In the genomic region with DNA sequence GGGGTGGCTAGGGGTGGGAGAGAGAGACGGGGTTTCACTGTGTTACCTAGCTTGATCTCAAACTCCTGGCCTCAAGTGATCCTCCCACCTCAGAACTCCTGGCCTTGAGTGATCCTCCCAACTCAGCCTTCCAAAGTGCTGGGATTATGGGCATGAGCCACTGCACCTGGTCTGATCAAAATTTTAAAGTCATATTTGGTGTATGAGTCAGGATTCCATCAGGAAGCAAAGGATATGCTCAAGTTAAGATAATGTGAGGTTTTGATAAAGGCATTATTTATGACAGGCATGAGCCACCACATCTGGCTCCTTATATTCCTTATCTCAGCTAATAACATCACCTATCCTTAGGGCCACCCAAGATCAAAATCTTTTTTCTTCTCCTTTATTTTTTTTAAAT, we compare ENCODE assay signal across 26 cellular contexts.
"Had no signal": no experiment of that assay in that cellular context is flagged by ENCODE, and none has a peak within 500 bp of the region (broad histone marks: within the 10 kb centered on the region; RNA-seq: fewer than 3 reads in every experiment).

No MANE protein-coding gene starts in this region.

- DNase-seq: activated B cell treated with CpG ODN at 0.5 μM for 24 hours; activated CD4-positive, alpha-beta T cell treated with anti-CD3 and anti-CD28 coated beads for 48 hours; activated CD4-positive, alpha-beta T cell treated with anti-CD3 and anti-CD28 coated beads, Interleukin-2, amount 50 U/mL, for 1 hour; activated CD4-positive, alpha-beta T cell treated with anti-CD3 and anti-CD28 coated beads, Interleukin-2, amount 50 U/mL, for 48 hours; activated CD8-positive, alpha-beta memory T cell treated with anti-CD3 and anti-CD28 coated beads for 24 hours; activated CD8-positive, alpha-beta T cell treated with anti-CD3 and anti-CD28 coated beads for 36 hours; activated effector memory CD4-positive, alpha-beta T cell treated with Interleukin-2 at 50 U/mL for 16 hours; activated naive CD4-positive, alpha-beta T cell treated with anti-CD3 and anti-CD28 coated beads for 36 hours; activated naive CD8-positive, alpha-beta T cell treated with anti-CD3 and anti-CD28 coated beads for 36 hours; activated naive CD8-positive, alpha-beta T cell treated with anti-CD3 and anti-CD28 coated beads, Interleukin-2, amount 50 U/mL, for 24 hours; activated T-cell treated with anti-CD3 and anti-CD28 coated beads, Interleukin-2, amount 50 U/mL, for 4 hours; adrenal gland; brain microvascular endothelial cell; cortex of kidney; dermis blood vessel endothelial cell; effector CD4-positive, alpha-beta T cell; effector memory CD8-positive, alpha-beta T cell; erythroblast; head of caudate nucleus; hippocampal formation; T-helper 2 cell; WERI-Rb-1 had no signal

- H3K36me3 ChIP-seq: adrenal gland, ascending aorta, brain microvascular endothelial cell, esophagus muscularis mucosa, WERI-Rb-1 had no signal

- H3K9me3 ChIP-seq: adrenal gland, ascending aorta had no signal

- H3K27ac ChIP-seq: adrenal gland, ascending aorta, brain microvascular endothelial cell, esophagus muscularis mucosa, WERI-Rb-1 had no signal

- H3K4me3 ChIP-seq: adrenal gland, ascending aorta, esophagus muscularis mucosa had no signal

- ATAC-seq: activated CD4-positive, CD25-positive, alpha-beta regulatory T cell treated with anti-CD3 and anti-CD28 coated beads, Interleukin-2, amount 50 U/mL, for 24 hours; activated CD8-positive, alpha-beta T cell treated with anti-CD3 and anti-CD28 coated beads for 36 hours; activated naive CD8-positive, alpha-beta T cell treated with anti-CD3 and anti-CD28 coated beads, Interleukin-2, amount 50 U/mL, for 24 hours; activated T-cell treated with anti-CD3 and anti-CD28 coated beads, Interleukin-2, amount 50 U/mL, for 4 hours; activated T-helper 17 cell treated with anti-CD3 and anti-CD28 coated beads, Interleukin-2, amount 50 U/mL, for 72 hours; effector memory CD8-positive, alpha-beta T cell had no signal

- H3K27me3 ChIP-seq: adrenal gland, ascending aorta, brain microvascular endothelial cell, esophagus muscularis mucosa had no signal

- H3K4me1 ChIP-seq: adrenal gland, ascending aorta, esophagus muscularis mucosa had no signal
